ENCODE assay signal across 16 cellular contexts in genomic region chr7:32266932-32267475, GRCh38.
A peak's percentile ranks its signal among the peaks of the same experiment; 100 is the strongest.
DNase-seq lines count a peak whose midpoint lies in the region; ATAC-seq and TF ChIP-seq lines count a peak whose summit lies in the region.
"Had no signal": no experiment of that assay in that cellular context is flagged by ENCODE, and none has a peak within 500 bp of the region (broad histone marks: within the 10 kb centered on the region; RNA-seq: fewer than 3 reads in every experiment).

No MANE protein-coding gene starts in this region.

- H3K4me3 Mint-ChIP-seq in stimulated activated naive CD8-positive, alpha-beta T cell treated with anti-CD3 and anti-CD28 coated beads, Interleukin-15, amount 100 ng/mL, for 72 hours: no peak overlapping the region
- H3K4me3 Mint-ChIP-seq: CD4-positive, alpha-beta memory T cell had no signal

- H3K27me3 Mint-ChIP-seq in stimulated activated naive CD8-positive, alpha-beta T cell treated with anti-CD3 and anti-CD28 coated beads, Interleukin-15, amount 100 ng/mL, for 72 hours: peaks cover 5% of the 10 kb centered on the region

- no peaks in the 10 kb centered on the region for H3K27me3 ChIP-seq in WERI-Rb-1 (ENCODE audit: insufficient read depth, low read depth, severe bottlenecking)

- no peak overlapping the region for H3K27ac Mint-ChIP-seq in stimulated activated naive CD8-positive, alpha-beta T cell treated with anti-CD3 and anti-CD28 coated beads, Interleukin-15, amount 100 ng/mL, for 72 hours

- H3K36me3 ChIP-seq in WERI-Rb-1: no peaks in the 10 kb centered on the region; the same call in 1 of the 2 replicates

- no peaks in the 10 kb centered on the region for H3K9me3 Mint-ChIP-seq in stimulated activated naive CD8-positive, alpha-beta T cell treated with anti-CD3 and anti-CD28 coated beads, Interleukin-15, amount 100 ng/mL, for 72 hours

- no peak for DNase-seq in stimulated activated naive CD8-positive, alpha-beta T cell treated with anti-CD3 and anti-CD28 coated beads, Interleukin-15, amount 100 ng/mL, for 72 hours
- DNase-seq in stimulated activated naive CD8-positive, alpha-beta T cell treated with anti-CD3 and anti-CD28 coated beads, Interleukin-15, Interleukin-2, amounts not matched to agents 100 U/mL and 50 U/mL, for 24 hours: no peak
- DNase-seq in WERI-Rb-1 (no peak), iPS-NIHi11 (ENCODE audit: low spot score) (peak; percentile 54), CD1c-positive myeloid dendritic cell (ENCODE audit: extremely low spot score) (no peak), SK-N-DZ (ENCODE audit: low spot score) (no peak)
- DNase-seq: AML-193; CD4-positive, alpha-beta memory T cell; MM.1S; NCI-H1105; NCI-H187; NCI-H2171 treated with DMSO at 0.1 percent for 48 hours; NCI-H510A treated with DMSO at 0.1 percent for 48 hours; SK-N-SH had no signal

- H3K4me1 Mint-ChIP-seq in stimulated activated naive CD8-positive, alpha-beta T cell treated with anti-CD3 and anti-CD28 coated beads, Interleukin-15, amount 100 ng/mL, for 72 hours: no peaks in the 10 kb centered on the region
- H3K4me1 Mint-ChIP-seq: CD4-positive, alpha-beta memory T cell had no signal

- H3K27ac ChIP-seq in WERI-Rb-1: no peak overlapping the region
- H3K27ac ChIP-seq: KMS-11 had no signal

- peak; percentile 18 for ATAC-seq in stimulated activated naive CD8-positive, alpha-beta T cell treated with anti-CD3 and anti-CD28 coated beads, Interleukin-15, amount 100 ng/mL, for 72 hours
- no peak for ATAC-seq in stimulated activated naive CD8-positive, alpha-beta T cell treated with anti-CD3 and anti-CD28 coated beads, Interleukin-15, Interleukin-2, amounts not matched to agents 100 U/mL and 50 U/mL, for 24 hours
- no peak for ATAC-seq in GM19351 (IDR thresholded peaks at IDR 0.05; ENCODE audit: unreplicated experiment)

- TF ChIP-seq CTCF in WERI-Rb-1 (IDR thresholded peaks at IDR 0.05; ENCODE audit: low read depth, low read length): peak; percentile 34

- H3K4me3 ChIP-seq in WERI-Rb-1 (ENCODE audit: low read depth, low read length): no peak overlapping the region

- no peaks in the 10 kb centered on the region for H3K9me3 ChIP-seq in WERI-Rb-1 (ENCODE audit: severe bottlenecking)
- H3K9me3 ChIP-seq: SK-N-SH had no signal
